ENCODE assay signal across 8 cellular contexts in the genomic region with DNA sequence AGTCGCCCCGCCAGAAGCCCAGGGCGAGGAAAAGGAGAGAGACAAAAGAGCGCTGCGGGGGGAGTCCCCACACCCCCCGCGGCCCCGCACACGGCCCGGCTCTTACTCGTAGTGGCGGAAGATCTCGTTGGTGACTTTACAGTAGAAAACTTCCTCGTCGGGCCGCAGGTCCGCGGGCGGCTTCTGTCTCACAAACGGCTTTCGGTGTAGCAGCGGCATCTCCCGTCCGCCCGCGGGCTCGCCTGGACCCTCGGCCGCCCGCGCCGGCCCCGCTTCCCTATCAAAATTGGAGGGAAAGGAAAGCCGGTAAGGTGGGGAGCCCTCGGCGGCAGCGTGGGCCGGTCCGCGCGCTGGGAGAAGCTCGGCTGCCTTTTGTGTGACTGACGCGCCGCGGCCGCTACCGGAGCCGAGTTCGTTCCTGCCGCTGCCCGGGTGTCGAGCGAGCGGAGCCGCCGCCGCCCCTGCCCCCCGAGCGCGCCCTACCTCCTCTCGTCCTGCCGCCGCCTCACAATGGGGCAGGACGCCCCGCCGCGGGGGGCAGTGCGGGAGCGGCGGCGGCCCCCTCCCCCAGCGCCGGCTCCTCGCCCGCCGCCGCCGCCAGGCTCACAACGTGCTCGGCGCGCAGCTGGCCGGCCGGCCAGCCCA. TPM values are rescaled to one million over a fixed set of nuclear protein-coding genes. Genes with fewer than 3 reads are reported as not detected.
DNase-seq lines count a peak whose midpoint lies in the region; ATAC-seq and TF ChIP-seq lines count a peak whose summit lies in the region.

No MANE protein-coding gene starts in this region.

- H3K27ac ChIP-seq in layer of hippocampus (ENCODE audit: low read depth, low read length) = peak overlapping the region; percentile 95

- DNase-seq in NCI-H82 (lab: John Stamatoyannopoulos, UW) (peak; percentile 66), NCI-H82 treated with DMSO at 0.1 percent for 48 hours (lab: John Stamatoyannopoulos, UW; ENCODE audit: unreplicated experiment) (no peak), NCI-H1105 (lab: John Stamatoyannopoulos, UW) (peak; percentile 71), cerebellum (ENCODE audit: low spot score) (peak; percentile 11)
- peak; percentile 36 for DNase-seq in stimulated activated CD4-positive, alpha-beta T cell treated with anti-CD3 and anti-CD28 coated beads, Interleukin-2, amount 100 ng/mL, for 4 hours (ENCODE audit: low read depth)

- peak overlapping the region; percentile 84 for H3K4me3 ChIP-seq in WI38 (ENCODE audit: low read depth, low read length)

- peak; percentile 25 for ATAC-seq in HG02678 (IDR thresholded peaks at IDR 0.05; ENCODE audit: unreplicated experiment)

- no peaks in the 10 kb centered on the region for H3K27me3 ChIP-seq in layer of hippocampus (ENCODE audit: control insufficient read depth, insufficient read depth, low read length)

- no peak for TF ChIP-seq CTCF in WI38 (IDR thresholded peaks at IDR 0.05; ENCODE audit: low read depth, low read length)

RNA-seq across cellular contexts. Expression of gene BAZ1A, which starts 0.7 kb away (rescaled TPM):
- total RNA-seq in cerebellum = 30.9 TPM
